Comparison of ENCODE assay signal across 15 cellular contexts in the genomic region with DNA sequence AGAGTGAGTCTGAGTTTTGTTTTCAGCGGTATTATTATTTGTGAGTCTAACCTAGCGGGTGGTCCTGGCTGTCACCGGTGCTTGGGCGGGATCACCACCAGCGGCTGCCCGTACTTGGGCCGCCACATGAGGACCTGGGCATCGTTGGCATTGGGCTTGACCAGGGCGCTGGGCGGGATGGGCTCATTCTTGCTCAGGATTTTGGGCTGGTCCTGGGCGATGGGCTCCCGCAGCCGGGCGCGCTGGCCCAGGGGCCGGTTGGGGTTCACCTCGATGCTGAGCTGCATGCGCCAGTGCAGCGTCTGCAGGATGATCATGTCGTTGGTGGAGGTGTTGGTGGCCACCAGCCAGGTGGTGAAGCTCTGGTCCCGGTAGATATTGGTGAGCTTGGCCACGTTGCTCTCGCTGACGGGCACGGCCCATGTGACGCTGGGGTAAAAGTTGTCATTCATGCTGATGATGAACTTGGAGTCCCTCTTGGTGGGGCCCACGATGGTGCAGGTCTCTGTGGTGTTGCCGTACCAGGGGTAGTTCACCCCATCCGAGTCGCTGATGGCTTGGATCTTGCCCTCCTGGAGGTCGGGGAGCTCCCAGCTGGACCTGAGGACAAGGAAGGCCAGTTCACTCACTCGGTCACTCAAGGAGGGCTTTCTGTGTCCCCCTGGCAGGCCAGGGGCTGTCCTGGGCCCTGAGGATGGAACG. TPM values are rescaled to one million over a fixed set of nuclear protein-coding genes. Genes with fewer than 3 reads are reported as not detected.
DNase-seq lines count a peak whose midpoint lies in the region; ATAC-seq lines count a peak whose summit lies in the region.
"Had no signal": no experiment of that assay in that cellular context is flagged by ENCODE, and none has a peak within 500 bp of the region (broad histone marks: within the 10 kb centered on the region; RNA-seq: fewer than 3 reads in every experiment).

No MANE protein-coding gene starts in this region.

- H3K27me3 Mint-ChIP-seq in activated CD4-positive, alpha-beta memory T cell treated with anti-CD3 and anti-CD28 coated beads for 36 hours = no peaks in the 10 kb centered on the region

- peaks cover 11% of the 10 kb centered on the region for H3K4me1 ChIP-seq in right cardiac atrium (ENCODE audit: control insufficient read depth, insufficient read depth, low read length)
- H3K4me1 ChIP-seq: body of pancreas had no signal

- POLR2A ChIA-PET in activated CD4-positive, alpha-beta memory T cell treated with anti-CD3 and anti-CD28 coated beads for 36 hours (lab: Charles Lee) = interaction anchor here (0.6 kb wide), 1 partner anchor 8 kb away, joined by 5 read pairs; no protein-coding TSS in a partner anchor

- no peaks in the 10 kb centered on the region for H3K9me3 ChIP-seq in right cardiac atrium (ENCODE audit: control insufficient read depth, low read length)
- H3K9me3 ChIP-seq: body of pancreas, testis, vagina had no signal

- ATAC-seq in left cardiac atrium (no peak), Right ventricle myocardium inferior (no peak), right cardiac atrium (no peak)
- no peak for ATAC-seq in stimulated activated effector memory CD8-positive, alpha-beta T cell treated with anti-CD3 and anti-CD28 coated beads, Interleukin-12 subunit alpha, Interleukin-12 subunit beta, amount 100 ng/mL, for 72 hours
- ATAC-seq: body of pancreas had no signal

- no peaks in the 10 kb centered on the region for H3K9me3 Mint-ChIP-seq in activated CD4-positive, alpha-beta memory T cell treated with anti-CD3 and anti-CD28 coated beads for 36 hours
- no peaks in the 10 kb centered on the region for H3K9me3 Mint-ChIP-seq in stimulated activated effector memory CD8-positive, alpha-beta T cell treated with anti-CD3 and anti-CD28 coated beads, Interleukin-12 subunit alpha, Interleukin-12 subunit beta, amount 100 ng/mL, for 72 hours

- H3K27me3 ChIP-seq in right cardiac atrium (ENCODE audit: control insufficient read depth, insufficient read depth) = no peaks in the 10 kb centered on the region
- H3K27me3 ChIP-seq: body of pancreas, testis, vagina had no signal

- peak overlapping the region; percentile 49 for H3K27ac ChIP-seq in right cardiac atrium (ENCODE audit: low read length)
- H3K27ac ChIP-seq: body of pancreas, RWPE1, testis, vagina had no signal

- CTCF ChIA-PET in activated CD4-positive, alpha-beta memory T cell treated with anti-CD3 and anti-CD28 coated beads for 36 hours (lab: Charles Lee) = interaction anchor here (9.7 kb wide), 1 partner anchor 11 kb away, joined by 109 read pairs; the partner anchor contains the start of gene FAM78A

- DNase-seq in left cardiac atrium (peak; percentile 18), Right ventricle myocardium inferior (ENCODE audit: missing footprints) (no peak), right cardiac atrium (peak in 1 of 3 donors; percentile 44), NCI-H1417 treated with DMSO at 0.1 percent for 48 hours (lab: John Stamatoyannopoulos, UW) (no peak), EL (no peak)
- DNase-seq in activated CD4-positive, alpha-beta memory T cell treated with anti-CD3 and anti-CD28 coated beads for 36 hours = no peak
- DNase-seq in stimulated activated effector memory CD8-positive, alpha-beta T cell treated with anti-CD3 and anti-CD28 coated beads, Interleukin-12 subunit alpha, Interleukin-12 subunit beta, amount 100 ng/mL, for 72 hours (ENCODE audit: low spot score in 2 of 2) = no peak
- DNase-seq in activated effector memory CD4-positive, alpha-beta T cell treated with anti-CD3 and anti-CD28 coated beads, Interleukin-2, amount 50 U/mL, for 16 hours = no peak
- DNase-seq: activated CD4-positive, alpha-beta T cell treated with anti-CD3 and anti-CD28 coated beads for 48 hours; body of pancreas; DMS79; MM.1S; testis had no signal

- no peak overlapping the region for H3K4me3 Mint-ChIP-seq in activated CD4-positive, alpha-beta memory T cell treated with anti-CD3 and anti-CD28 coated beads for 36 hours
- no peak overlapping the region for H3K4me3 Mint-ChIP-seq in stimulated activated effector memory CD8-positive, alpha-beta T cell treated with anti-CD3 and anti-CD28 coated beads, Interleukin-12 subunit alpha, Interleukin-12 subunit beta, amount 100 ng/mL, for 72 hours

- H3K27ac Mint-ChIP-seq in activated CD4-positive, alpha-beta memory T cell treated with anti-CD3 and anti-CD28 coated beads for 36 hours = peak overlapping the region; percentile 38
- H3K27ac Mint-ChIP-seq in stimulated activated effector memory CD8-positive, alpha-beta T cell treated with anti-CD3 and anti-CD28 coated beads, Interleukin-12 subunit alpha, Interleukin-12 subunit beta, amount 100 ng/mL, for 72 hours = peak overlapping the region; percentile 97

- intact Hi-C loops in left cardiac atrium (cut with DNase I) = no loop called here
- intact Hi-C loops in Right ventricle myocardium inferior (cut with DNase I) = no loop called here
- intact Hi-C loops in activated CD4-positive, alpha-beta memory T cell treated with anti-CD3 and anti-CD28 coated beads for 36 hours (cut with micrococcal nuclease) = no loop called here
- intact Hi-C loops in right cardiac atrium (cut with DNase I) = no loop called here

- WGBS in right cardiac atrium = 80% methylated on average over 33 of the region's 33 CpGs

- H3K36me3 Mint-ChIP-seq in activated CD4-positive, alpha-beta memory T cell treated with anti-CD3 and anti-CD28 coated beads for 36 hours = peaks cover 31% of the 10 kb centered on the region
- peaks cover 92% of the 10 kb centered on the region for H3K36me3 Mint-ChIP-seq in stimulated activated effector memory CD8-positive, alpha-beta T cell treated with anti-CD3 and anti-CD28 coated beads, Interleukin-12 subunit alpha, Interleukin-12 subunit beta, amount 100 ng/mL, for 72 hours

- no peak overlapping the region for H3K4me3 ChIP-seq in right cardiac atrium (ENCODE audit: low read length)
- H3K4me3 ChIP-seq: body of pancreas, testis, vagina had no signal

- peaks cover 51% of the 10 kb centered on the region for H3K4me1 Mint-ChIP-seq in activated CD4-positive, alpha-beta memory T cell treated with anti-CD3 and anti-CD28 coated beads for 36 hours (ENCODE audit: low read depth)
- peaks cover 67% of the 10 kb centered on the region for H3K4me1 Mint-ChIP-seq in stimulated activated effector memory CD8-positive, alpha-beta T cell treated with anti-CD3 and anti-CD28 coated beads, Interleukin-12 subunit alpha, Interleukin-12 subunit beta, amount 100 ng/mL, for 72 hours

RNA-seq across cellular contexts. Expression of gene FAM78A, which starts 15.4 kb away (rescaled TPM):
- total RNA-seq in left cardiac atrium (10 to 100 TPM; 50.4 to 60.5 TPM), Right ventricle myocardium inferior (62.9 TPM), right cardiac atrium (10 to 100 TPM; 37.9 to 63.8 (median 53.9) TPM)
- total RNA-seq in activated CD4-positive, alpha-beta memory T cell treated with anti-CD3 and anti-CD28 coated beads for 36 hours = 10 to 100 TPM; 34.0 to 36.2 TPM
- polyA plus RNA-seq in right cardiac atrium = 50.7 TPM

RNA-seq across cellular contexts. Expression of gene PLPP7, which starts 28.6 kb away (rescaled TPM):
- total RNA-seq in left cardiac atrium (100 to 1,000 TPM in 1 of 2 donors, 10 to 100 TPM in 1; 82.7 to 108 TPM), Right ventricle myocardium inferior (107 TPM), right cardiac atrium (100 to 1,000 TPM in 3 of 4 donors, 10 to 100 TPM in 1; 96.3 to 126 (median 106) TPM)
- total RNA-seq in activated CD4-positive, alpha-beta memory T cell treated with anti-CD3 and anti-CD28 coated beads for 36 hours = not detected
- polyA plus RNA-seq in right cardiac atrium = 160 TPM

Comparison
In these comparisons a context has a peak if more than half of its experiments do, and no peak if none do; other contexts are left out.
1. RNA of gene PLPP7, which starts 28.6 kb away (total RNA-seq): 96.3 to 126 TPM in right cardiac atrium, 82.7 to 108 TPM in left cardiac atrium and 107 TPM in Right ventricle myocardium inferior (single experiment); not detected in activated CD4-positive, alpha-beta memory T cell treated with anti-CD3 and anti-CD28 coated beads for 36 hours; every median in the first group is over 10 times any median in the second.